8 cellular contexts compared by ENCODE assay signal in genomic region chr10:89206402-89207180, GRCh38. TPM values are rescaled to one million over a fixed set of nuclear protein-coding genes. Genes with fewer than 3 reads are reported as not detected.
DNase-seq lines count a peak whose midpoint lies in the region; ATAC-seq and TF ChIP-seq lines count a peak whose summit lies in the region.

No MANE protein-coding gene starts in this region.

- H4K8ac ChIP-seq in H9 (replicated peaks; ENCODE audit: insufficient read length, low read depth, low read length): no peak overlapping the region

- H3K4me3 ChIP-seq in ACC112 (ENCODE audit: low read depth, low read length): peak overlapping the region; percentile 75
- H3K4me3 ChIP-seq in aorta (ENCODE audit: low read length in 2 of 2): peak overlapping the region; percentile 15 to 31

- no peak overlapping the region for H4K91ac ChIP-seq in H9 (ENCODE audit: insufficient read length, low read depth, low read length)

- peaks cover 12% of the 10 kb centered on the region for H3K4me1 ChIP-seq in ACC112 (ENCODE audit: control insufficient read depth, insufficient read depth, low read length, unreplicated experiment)
- no peaks in the 10 kb centered on the region for H3K4me1 ChIP-seq in H9 (ENCODE audit: insufficient read depth, low read length)
- no peaks in the 10 kb centered on the region for H3K4me1 ChIP-seq in aorta (ENCODE audit: control insufficient read depth in 1 of 2, insufficient read depth in 2 of 2, low read length in 2 of 2)

- peak overlapping the region; percentile 64 to 78 for H3K4me3 Mint-ChIP-seq in H9
- peak overlapping the region; percentile 89 for H3K4me3 Mint-ChIP-seq in natural killer cell

- H3K9ac ChIP-seq in H9 (ENCODE audit: extremely low read depth, insufficient read length, low read length): no peak overlapping the region

- peak overlapping the region; percentile 92 for H3K4me2 ChIP-seq in H9 (ENCODE audit: insufficient read depth, insufficient read length, low read length)

- no peak overlapping the region for H2BK120ac ChIP-seq in H9 (ENCODE audit: low read depth, low read length, poor library complexity, severe bottlenecking)

- H3K36me3 ChIP-seq in ACC112 (ENCODE audit: insufficient read depth, low read length) (no peaks in the 10 kb centered on the region), aorta (ENCODE audit: control insufficient read depth in 1 of 2, insufficient read depth in 2 of 2, low read length in 1 of 2) (no peaks in the 10 kb centered on the region)

- H3K79me1 ChIP-seq in H9 (ENCODE audit: insufficient read depth, low read depth, low read length, poor library complexity, severe bottlenecking): no peaks in the 10 kb centered on the region

- no peak overlapping the region for H2BK5ac ChIP-seq in H9 (ENCODE audit: insufficient read length, low read length)

- H2AFZ ChIP-seq in ACC112 (ENCODE audit: low read length, unreplicated experiment): peak overlapping the region; percentile 44
- H2AFZ ChIP-seq in H9 (ENCODE audit: low read length): no peak overlapping the region

- no peak overlapping the region for H3K23ac ChIP-seq in H9 (ENCODE audit: insufficient read length, low read depth, low read length)

- no peak overlapping the region for H3K14ac ChIP-seq in H9 (ENCODE audit: insufficient read depth, low read length)

- no peak overlapping the region for H2BK12ac ChIP-seq in H9 (ENCODE audit: insufficient read length, low read depth, low read length)

- TF ChIP-seq CTCF in H9 (conservative IDR thresholded peaks at IDR 0.05) (no peak), natural killer cell (IDR thresholded peaks at IDR 0.05) (no peak)

- H3K27ac ChIP-seq in ACC112 (ENCODE audit: low read depth, low read length) (peak overlapping the region; percentile 19; the same call in 1 of the 2 replicates), H9 (ENCODE audit: insufficient read length, low read depth, low read length) (no peak overlapping the region), aorta (ENCODE audit: low read depth in 1 of 2, low read length in 2 of 2) (no peak overlapping the region)

- peak overlapping the region; percentile 5 for H3K18ac ChIP-seq in H9 (ENCODE audit: insufficient read length, low read depth, low read length)

- H2BK20ac ChIP-seq in H9 (ENCODE audit: low read depth, low read length, poor library complexity, severe bottlenecking): no peak overlapping the region

- H4K20me1 ChIP-seq in H9 (ENCODE audit: control insufficient read depth, insufficient read depth, insufficient read length): no peaks in the 10 kb centered on the region

- H3K9me3 Mint-ChIP-seq in H9: no peaks in the 10 kb centered on the region
- H3K9me3 Mint-ChIP-seq in natural killer cell: no peaks in the 10 kb centered on the region

- H3K9me3 ChIP-seq in H9 (ENCODE audit: control insufficient read depth, low read depth, low read length) (no peaks in the 10 kb centered on the region), aorta (ENCODE audit: control insufficient read depth, low read length) (no peaks in the 10 kb centered on the region)

- whole genome bisulfite sequencing in H9 (ENCODE audit: extremely low coverage, insufficient read length, low lambda C conversion rate): no CpG with 5 or more reads among the region's 42 CpGs
- 5% methylated on average over 39 to 42 of the region's 42 CpGs for WGBS in aorta, 2 donors

- no peak overlapping the region for H4K5ac ChIP-seq in H9 (ENCODE audit: insufficient read length, low read depth, low read length)

- H3K56ac ChIP-seq in H9 (ENCODE audit: insufficient read length, low read depth, low read length): no peak overlapping the region

- H3K27me3 Mint-ChIP-seq in H9 (ENCODE audit: low read depth) (peaks cover 23% of the 10 kb centered on the region), natural killer cell (ENCODE audit: low read depth in 2 of 2) (peaks cover 40 to 52% of the 10 kb centered on the region in 2 donors)

- H3K4ac ChIP-seq in H9 (ENCODE audit: low read depth, low read length): no peak overlapping the region

- intact Hi-C loops in natural killer cell (cut with micrococcal nuclease) (no loop called here), aorta (cut with DNase I) (loop anchor here in 1 of 2 donors (5.0 kb wide), 1 partner anchor 364 kb away; no protein-coding TSS in a partner anchor)

- H3K36me3 Mint-ChIP-seq in H9 (ENCODE audit: insufficient read depth in 1 of 3, low read depth in 3 of 3) (no peaks in the 10 kb centered on the region), natural killer cell (no peaks in the 10 kb centered on the region)

- ATAC-seq in esophagus mucosa (peak; percentile 53), natural killer cell (peak; percentile 62 to 68 (median 67)), aorta (ENCODE audit: low FRiP score) (peak; percentile 53)

- H3K4me1 Mint-ChIP-seq in H9 (peaks cover 18 to 22% of the 10 kb centered on the region in 2 experiments), natural killer cell (peaks cover 15 to 17% of the 10 kb centered on the region in 2 donors)

- H3K27me3 ChIP-seq in ACC112 (ENCODE audit: insufficient read depth, low read length) (peaks cover 8% of the 10 kb centered on the region; the same call in 1 of the 2 replicates), H9 (ENCODE audit: insufficient read depth, low read length) (peaks cover 22% of the 10 kb centered on the region; the same call in 1 of the 2 replicates), aorta (ENCODE audit: control insufficient read depth in 1 of 2, insufficient read depth in 2 of 2, low read length in 1 of 2) (peaks cover 0 to 5% of the 10 kb centered on the region in 2 donors)

- DNase-seq in H9 (peak; percentile 54), natural killer cell (no peak), aorta (peak; percentile 64 to 77), NCI-H1105 treated with DMSO at 0.1 percent for 48 hours (lab: John Stamatoyannopoulos, UW) (no peak), NCI-H526 treated with DMSO at 0.1 percent for 48 hours (lab: John Stamatoyannopoulos, UW) (no peak)
- DNase-seq in activated CD4-positive, alpha-beta T cell treated with anti-CD3 and anti-CD28 coated beads, Interleukin-2, amount 50 U/mL, for 1 hour: peak; percentile 32

- no peak overlapping the region for H2AK5ac ChIP-seq in H9 (ENCODE audit: insufficient read length, low read length)

- peaks cover 20% of the 10 kb centered on the region for H3K23me2 ChIP-seq in H9 (ENCODE audit: insufficient read length, low read depth, low read length, poor library complexity, severe bottlenecking)

- H3K27ac Mint-ChIP-seq in H9: no peak overlapping the region
- peak overlapping the region in 1 of 2 donors; percentile 70 for H3K27ac Mint-ChIP-seq in natural killer cell

- H3T11ph ChIP-seq in H9 (ENCODE audit: low read length): no peak overlapping the region

- H3K79me2 ChIP-seq in ACC112 (ENCODE audit: control insufficient read depth, insufficient read depth, low read length, unreplicated experiment) (no peaks in the 10 kb centered on the region), H9 (ENCODE audit: insufficient read depth, low read length) (no peaks in the 10 kb centered on the region)

- no peak overlapping the region for H2BK15ac ChIP-seq in H9 (ENCODE audit: low read depth, low read length)

RNA-seq across cellular contexts. Expression of gene CH25H, which starts 0.5 kb away (rescaled TPM):
- 0.88 and 1.0 TPM in 2 replicates for total RNA-seq in H9 (2021)
- 4.8 TPM for total RNA-seq in esophagus mucosa
- total RNA-seq in natural killer cell: under 1 TPM in 1 of 3 donors, not detected in 2; 0.20 TPM
- 1 to 10 TPM; 1.7 to 2.4 TPM for total RNA-seq in aorta
- 1 to 10 TPM in 1 of 2 donors, not detected in 1; 1.0 TPM for polyA plus RNA-seq in aorta

RNA-seq across cellular contexts. Expression of gene LIPA, which starts 45.0 kb away (rescaled TPM):
- total RNA-seq in H9 (2021) (20.0 and 20.9 TPM in 2 replicates), esophagus mucosa (26.6 TPM), natural killer cell (10 to 100 TPM; 41.0 to 43.3 (median 41.1) TPM), aorta (10 to 100 TPM; 55.5 to 83.3 TPM)
- 10 to 100 TPM; 26.3 to 58.0 TPM for polyA plus RNA-seq in aorta

Comparison
In these comparisons a context has a peak if more than half of its experiments do, and no peak if none do; other contexts are left out.
1. DNase-seq: peak in H9 (single experiment), activated CD4-positive, alpha-beta T cell treated with anti-CD3 and anti-CD28 coated beads, Interleukin-2, amount 50 U/mL, for 1 hour (single experiment) and aorta (2 of 2); none in natural killer cell (single experiment), NCI-H1105 treated with DMSO at 0.1 percent for 48 hours (single experiment) and NCI-H526 treated with DMSO at 0.1 percent for 48 hours (single experiment).
2. Peak in every context shown above with its lines, with median percentiles within 50 percentile points of each other: ATAC-seq.